ENCODE assay signal across 23 cellular contexts in the genomic region with DNA sequence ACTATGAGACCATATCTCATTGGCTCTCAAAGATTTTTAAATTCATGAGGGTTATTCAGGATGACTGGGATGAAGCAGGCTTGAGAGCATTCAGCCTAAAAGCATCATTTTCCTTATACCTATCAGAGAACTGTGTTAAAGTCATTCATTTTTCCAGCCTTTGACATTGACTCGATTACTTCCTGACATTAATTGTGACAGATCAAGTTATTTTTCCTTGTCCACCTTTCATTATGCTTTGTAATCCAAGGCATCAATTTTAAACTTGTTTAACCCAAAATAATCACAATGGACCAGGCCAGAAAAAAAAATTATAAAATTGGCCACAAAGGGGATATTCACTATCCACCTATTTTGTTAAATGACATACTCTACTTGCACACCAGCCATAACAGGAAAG.
"Had no signal": no experiment of that assay in that cellular context is flagged by ENCODE, and none has a peak within 500 bp of the region (broad histone marks: within the 10 kb centered on the region; RNA-seq: fewer than 3 reads in every experiment).

No MANE protein-coding gene starts in this region.

- H3K4me3 ChIP-seq: colonic mucosa, coronary artery, dorsolateral prefrontal cortex, esophagus muscularis mucosa, esophagus squamous epithelium, gastrocnemius medialis, gastroesophageal sphincter, heart left ventricle, heart right ventricle had no signal

- H3K9me3 ChIP-seq: colonic mucosa, esophagus muscularis mucosa, esophagus squamous epithelium, gastrocnemius medialis, gastroesophageal sphincter, heart left ventricle had no signal

- H3K36me3 ChIP-seq: colonic mucosa, esophagus muscularis mucosa, esophagus squamous epithelium, gastrocnemius medialis, gastroesophageal sphincter, heart left ventricle, heart right ventricle had no signal

- H3K27me3 ChIP-seq: colonic mucosa, dorsolateral prefrontal cortex, esophagus muscularis mucosa, esophagus squamous epithelium, foreskin keratinocyte, gastrocnemius medialis, gastroesophageal sphincter, heart left ventricle, heart right ventricle had no signal

- DNase-seq: colonic mucosa; cortex of kidney; dermis blood vessel endothelial cell; dorsolateral prefrontal cortex; effector CD4-positive, alpha-beta T cell; effector CD8-positive, alpha-beta T cell; effector memory CD4-positive, alpha-beta T cell; effector memory CD8-positive, alpha-beta T cell; endodermal cell; erythroblast; esophagus squamous epithelium; foreskin fibroblast; foreskin keratinocyte; foreskin melanocyte; gastrocnemius medialis; glutamatergic neuron; head of caudate nucleus; heart left ventricle; heart right ventricle had no signal

- H3K27ac ChIP-seq: colonic mucosa, coronary artery, dorsolateral prefrontal cortex, epithelial cell of prostate, esophagus muscularis mucosa, esophagus squamous epithelium, foreskin keratinocyte, gastrocnemius medialis, gastroesophageal sphincter, heart left ventricle, heart right ventricle had no signal
